ENCODE assay signal across 20 cellular contexts in genomic region chr20:43653966-43654365, GRCh38. TPM values are rescaled to one million over a fixed set of nuclear protein-coding genes. Genes with fewer than 3 reads are reported as not detected.
A peak's percentile ranks its signal among the peaks of the same experiment; 100 is the strongest.
DNase-seq lines count a peak whose midpoint lies in the region; ATAC-seq and TF ChIP-seq lines count a peak whose summit lies in the region.
"Had no signal": no experiment of that assay in that cellular context is flagged by ENCODE, and none has a peak within 500 bp of the region (broad histone marks: within the 10 kb centered on the region; RNA-seq: fewer than 3 reads in every experiment).

No MANE protein-coding gene starts in this region.

- ATAC-seq in DND-41 (ENCODE audit: insufficient read depth, low read depth) (no peak), body of pancreas (peak; percentile 21), right lobe of liver (no peak), GM18907 (IDR thresholded peaks at IDR 0.05; ENCODE audit: unreplicated experiment) (no peak)
- ATAC-seq: HCT116 had no signal

- H3K36me3 ChIP-seq in DND-41 (ENCODE audit: insufficient read depth, low read length) (no peaks in the 10 kb centered on the region), body of pancreas (replicated peaks in 1 of 2; ENCODE audit: insufficient read depth in 1 of 2, low read depth in 2 of 2) (no peaks in the 10 kb centered on the region), right lobe of liver (no peaks in the 10 kb centered on the region), A673 (ENCODE audit: insufficient read depth, low read length, poor library complexity, severe bottlenecking) (no peaks in the 10 kb centered on the region)
- H3K36me3 ChIP-seq: MG63 had no signal

- intact Hi-C loops in body of pancreas (cut with DNase I), result no loop called here
- intact Hi-C loops in right lobe of liver (cut with DNase I), result no loop called here
- intact Hi-C loops in posterior vena cava (cut with DNase I), result no loop called here
- intact Hi-C loops in A673 (cut with micrococcal nuclease; ENCODE audit: unreplicated experiment), result no loop called here

- no peak overlapping the region for H3K27ac ChIP-seq in DND-41 (ENCODE audit: low read length)
- peak overlapping the region; percentile 54 to 92 (median 81) for H3K27ac ChIP-seq in body of pancreas
- H3K27ac ChIP-seq in right lobe of liver, result peak overlapping the region; percentile 34 to 58 (median 38)
- no peak overlapping the region for H3K27ac ChIP-seq in A673 (ENCODE audit: low read depth, low read length, poor library complexity, severe bottlenecking)
- H3K27ac ChIP-seq: C4-2B, GM23248, PC-9 had no signal

- no peak overlapping the region for H3K4me2 ChIP-seq in DND-41 (ENCODE audit: insufficient read depth, low read length)
- H3K4me2 ChIP-seq: PC-9 had no signal

- DNase-seq in DND-41 (no peak), body of pancreas (peak; percentile 29 to 76 (median 40)), right lobe of liver (no peak), posterior vena cava (ENCODE audit: low spot score) (peak; percentile 1), A673 (ENCODE audit: low spot score) (no peak)
- DNase-seq in stimulated activated CD4-positive, alpha-beta T cell treated with anti-CD3 and anti-CD28 coated beads, Interleukin-4, amount 100 ng/mL, for 1 hour, result no peak
- DNase-seq: ACHN, DMS79 treated with DMSO at 0.1 percent for 48 hours, GM23248, Kasumi-1, MG63, NCI-H1048, NCI-H1436, NCI-H1930, NCI-H345, NCI-H524 treated with DMSO at 0.1 percent for 48 hours, PC-9 had no signal

- WGBS in body of pancreas, 2 donors, result 53% methylated on average over 3 of the region's 3 CpGs
- WGBS in right lobe of liver (ENCODE audit: insufficient coverage, low coverage, low lambda C conversion rate, missing lambda C conversion rate), result 70% methylated on average over 3 of the region's 3 CpGs

- H3K4me1 ChIP-seq in DND-41 (ENCODE audit: insufficient read depth, low read length) (peaks cover 20% of the 10 kb centered on the region), body of pancreas (peaks cover 22% of the 10 kb centered on the region), right lobe of liver (peaks cover 0 to 14% (median 2%) of the 10 kb centered on the region in 4 donors), A673 (ENCODE audit: insufficient read depth, low read length, poor library complexity, severe bottlenecking) (peaks cover 6% of the 10 kb centered on the region)

- POLR2A ChIA-PET in A673 (lab: Charles Lee; ENCODE audit: low non-redundant PET), result no interaction called here

- BruUV-seq in A673 (replicated peaks; lab: Mats Ljungman, UMichigan), result no TSS peak

- TF ChIP-seq CTCF in DND-41 (IDR thresholded peaks at IDR 0.05; ENCODE audit: borderline replicate concordance, extremely low read depth, low read length, poor library complexity, severe bottlenecking) (no peak), body of pancreas (IDR thresholded peaks at IDR 0.05) (no peak), right lobe of liver (IDR thresholded peaks at IDR 0.05) (no peak), A673 (conservative IDR thresholded peaks at IDR 0.05; ENCODE audit: low read depth, low read length) (no peak)

- TF ChIP-seq POLR2A in body of pancreas (IDR thresholded peaks at IDR 0.05), result no peak
- no peak for TF ChIP-seq POLR2A in right lobe of liver (IDR thresholded peaks at IDR 0.05)

- no peak overlapping the region for H3K4me3 ChIP-seq in DND-41 (ENCODE audit: low read depth in 1 of 2, low read length in 2 of 2)
- H3K4me3 ChIP-seq in body of pancreas, result no peak overlapping the region
- H3K4me3 ChIP-seq in right lobe of liver, result no peak overlapping the region
- no peak overlapping the region for H3K4me3 ChIP-seq in A673 (ENCODE audit: low read depth, low read length, poor library complexity, severe bottlenecking)
- H3K4me3 ChIP-seq: GM23248, MG63, PC-9 had no signal

- CTCF ChIA-PET in A673 (lab: Charles Lee), result no interaction called here

- 0 out of 2 replicates have a peak overlapping the region, but pooled peaks have one; percentile 14 for H2AFZ ChIP-seq in DND-41 (ENCODE audit: low read depth, low read length)
- H2AFZ ChIP-seq: GM23248, PC-9 had no signal

- H4K20me1 ChIP-seq in DND-41 (ENCODE audit: insufficient read depth, low read length), result no peaks in the 10 kb centered on the region

- no peak overlapping the region for H3K9ac ChIP-seq in DND-41 (ENCODE audit: low read depth, low read length)
- H3K9ac ChIP-seq: GM23248 had no signal

- H3K79me2 ChIP-seq in DND-41 (ENCODE audit: insufficient read depth, low read length), result no peaks in the 10 kb centered on the region

- H3K9me3 ChIP-seq in DND-41 (ENCODE audit: insufficient read depth, low read length, severe bottlenecking), result no peaks in the 10 kb centered on the region
- H3K9me3 ChIP-seq in body of pancreas, result no peaks in the 10 kb centered on the region
- no peaks in the 10 kb centered on the region for H3K9me3 ChIP-seq in right lobe of liver
- no peaks in the 10 kb centered on the region for H3K9me3 ChIP-seq in A673 (ENCODE audit: low read depth, low read length, poor library complexity, severe bottlenecking)
- H3K9me3 ChIP-seq: MG63 had no signal

- no peaks in the 10 kb centered on the region for H3K27me3 ChIP-seq in DND-41 (ENCODE audit: insufficient read depth, low read length, poor library complexity)
- H3K27me3 ChIP-seq in body of pancreas, result no peaks in the 10 kb centered on the region
- no peaks in the 10 kb centered on the region for H3K27me3 ChIP-seq in right lobe of liver
- H3K27me3 ChIP-seq in A673 (replicated peaks; ENCODE audit: insufficient read depth, low read depth, low read length, poor library complexity), result no peaks in the 10 kb centered on the region
- H3K27me3 ChIP-seq: MG63 had no signal

RNA-seq across cellular contexts. Expression of gene MYBL2, which starts 12.9 kb away (rescaled TPM):
- total RNA-seq in body of pancreas (1 to 10 TPM; 3.0 to 3.6 TPM), right lobe of liver (1 to 10 TPM in 3 of 6 experiments, under 1 TPM in 2, not detected in 1; 0.44 to 3.5 (median 1.8) TPM), posterior vena cava (under 1 TPM; 0.24 to 0.60 TPM), A673 (2021) (256 TPM in 2 replicates)

Comparison
In these comparisons a context has a peak if more than half of its experiments do, and no peak if none do; other contexts are left out.
1. DNase-seq: peak in body of pancreas (4 of 4) and posterior vena cava (single experiment); none in DND-41 (single experiment), right lobe of liver (0 of 3), A673 (single experiment) and stimulated activated CD4-positive, alpha-beta T cell treated with anti-CD3 and anti-CD28 coated beads, Interleukin-4, amount 100 ng/mL, for 1 hour (single experiment).
2. H3K27ac ChIP-seq: peak in body of pancreas (4 of 4) and right lobe of liver (3 of 3); none in DND-41 (single experiment) and A673 (single experiment).
3. RNA of gene MYBL2, which starts 12.9 kb away (total RNA-seq): 256 TPM in A673; 3.0 to 3.6 TPM in body of pancreas, 0.44 to 3.5 TPM in right lobe of liver and 0.24 to 0.60 TPM in posterior vena cava; every median in the first group is over 10 times any median in the second.